ENCODE assay signal across 1 cellular context in the genomic region with DNA sequence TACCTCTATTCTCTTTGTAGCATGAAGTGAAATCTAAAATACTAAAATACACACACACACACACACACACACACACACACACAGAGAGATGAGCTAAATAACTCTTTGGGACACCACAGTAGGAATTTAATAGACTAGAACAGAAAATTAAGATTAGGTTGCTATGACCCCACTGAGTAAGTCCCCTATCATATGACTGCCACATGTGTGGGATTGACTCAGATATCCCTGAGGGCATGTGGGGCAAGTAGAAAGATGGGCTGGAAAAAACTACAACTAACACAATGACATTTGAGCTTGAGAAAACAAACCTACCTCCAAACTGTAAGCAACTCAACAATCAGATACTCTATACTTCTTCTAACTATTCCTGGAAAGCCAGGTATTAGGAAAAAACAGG.
TF ChIP-seq lines count a peak whose summit lies in the region.

No MANE protein-coding gene starts in this region.

TF ChIP-seq in HEK293, 187 proteins besides CTCF, POLR2A, EP300 and RAD21 (continued from another document and continues in another):
- no peak for TF ChIP-seq ZNF280D (tag by site-specific recombination; IDR thresholded peaks at IDR 0.05)
- TF ChIP-seq ZNF664 (tag by site-specific recombination; IDR thresholded peaks at IDR 0.05), result no peak
- TF ChIP-seq ZNF114 (tag by site-specific recombination; IDR thresholded peaks at IDR 0.05), result no peak
- no peak for TF ChIP-seq ZNF473 (tag by site-specific recombination; IDR thresholded peaks at IDR 0.05)
- TF ChIP-seq ZNF140 (tag by site-specific recombination; IDR thresholded peaks at IDR 0.05), result no peak
- TF ChIP-seq GLIS1 (tag by site-specific recombination; IDR thresholded peaks at IDR 0.05), result peak; percentile 26; the same call in 1 of the 2 replicates
- no peak for TF ChIP-seq ZBTB7A (tag by site-specific recombination; IDR thresholded peaks at IDR 0.05; ENCODE audit: low read depth)
- TF ChIP-seq ZNF549 (tag by site-specific recombination; IDR thresholded peaks at IDR 0.05), result no peak
- TF ChIP-seq KLF17 (tag by site-specific recombination; IDR thresholded peaks at IDR 0.05), result no peak
- no peak for TF ChIP-seq ZNF23 (tag by site-specific recombination; IDR thresholded peaks at IDR 0.05; ENCODE audit: borderline replicate concordance)
- TF ChIP-seq ZNF571 (tag by site-specific recombination; IDR thresholded peaks at IDR 0.05), result no peak
- TF ChIP-seq ZNF747 (tag by site-specific recombination; IDR thresholded peaks at IDR 0.05), result no peak
- TF ChIP-seq, protein P1, sequence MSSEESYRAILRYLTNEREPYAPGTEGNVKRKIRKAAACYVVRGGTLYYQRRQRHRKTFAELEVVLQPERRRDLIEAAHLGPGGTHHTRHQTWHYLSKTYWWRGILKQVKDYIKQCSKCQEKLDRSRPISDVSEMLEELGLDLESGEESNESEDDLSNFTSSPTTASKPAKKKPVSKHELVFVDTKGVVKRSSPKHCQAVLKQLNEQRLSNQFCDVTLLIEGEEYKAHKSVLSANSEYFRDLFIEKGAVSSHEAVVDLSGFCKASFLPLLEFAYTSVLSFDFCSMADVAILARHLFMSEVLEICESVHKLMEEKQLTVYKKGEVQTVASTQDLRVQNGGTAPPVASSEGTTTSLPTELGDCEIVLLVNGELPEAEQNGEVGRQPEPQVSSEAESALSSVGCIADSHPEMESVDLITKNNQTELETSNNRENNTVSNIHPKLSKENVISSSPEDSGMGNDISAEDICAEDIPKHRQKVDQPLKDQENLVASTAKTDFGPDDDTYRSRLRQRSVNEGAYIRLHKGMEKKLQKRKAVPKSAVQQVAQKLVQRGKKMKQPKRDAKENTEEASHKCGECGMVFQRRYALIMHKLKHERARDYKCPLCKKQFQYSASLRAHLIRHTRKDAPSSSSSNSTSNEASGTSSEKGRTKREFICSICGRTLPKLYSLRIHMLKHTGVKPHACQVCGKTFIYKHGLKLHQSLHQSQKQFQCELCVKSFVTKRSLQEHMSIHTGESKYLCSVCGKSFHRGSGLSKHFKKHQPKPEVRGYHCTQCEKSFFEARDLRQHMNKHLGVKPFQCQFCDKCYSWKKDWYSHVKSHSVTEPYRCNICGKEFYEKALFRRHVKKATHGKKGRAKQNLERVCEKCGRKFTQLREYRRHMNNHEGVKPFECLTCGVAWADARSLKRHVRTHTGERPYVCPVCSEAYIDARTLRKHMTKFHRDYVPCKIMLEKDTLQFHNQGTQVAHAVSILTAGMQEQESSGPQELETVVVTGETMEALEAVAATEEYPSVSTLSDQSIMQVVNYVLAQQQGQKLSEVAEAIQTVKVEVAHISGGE (tag by site-specific recombination; conservative IDR thresholded peaks at IDR 0.05; ENCODE audit: low read depth), result no peak
- TF ChIP-seq ZNF529 (tag by site-specific recombination; IDR thresholded peaks at IDR 0.05; ENCODE audit: insufficient replicate concordance), result no peak
- no peak for TF ChIP-seq RBAK (tag by site-specific recombination; IDR thresholded peaks at IDR 0.05)
- TF ChIP-seq IKZF3 (tag by site-specific recombination; IDR thresholded peaks at IDR 0.05), result no peak
- TF ChIP-seq ZNF654 (tag by site-specific recombination; IDR thresholded peaks at IDR 0.05; ENCODE audit: low read depth), result no peak
- no peak for TF ChIP-seq ZNF623 (tag by site-specific recombination; IDR thresholded peaks at IDR 0.05)
- no peak for TF ChIP-seq HOXA7 (CRISPR knock-in tag; IDR thresholded peaks at IDR 0.05; ENCODE audit: borderline replicate concordance)
- no peak for TF ChIP-seq ZBTB1 (tag by site-specific recombination; IDR thresholded peaks at IDR 0.05)
- TF ChIP-seq ZNF843 (tag by site-specific recombination; IDR thresholded peaks at IDR 0.05), result peak; percentile 86
- no peak for TF ChIP-seq ZNF785 (tag by site-specific recombination; IDR thresholded peaks at IDR 0.05)
- TF ChIP-seq, protein P2, sequence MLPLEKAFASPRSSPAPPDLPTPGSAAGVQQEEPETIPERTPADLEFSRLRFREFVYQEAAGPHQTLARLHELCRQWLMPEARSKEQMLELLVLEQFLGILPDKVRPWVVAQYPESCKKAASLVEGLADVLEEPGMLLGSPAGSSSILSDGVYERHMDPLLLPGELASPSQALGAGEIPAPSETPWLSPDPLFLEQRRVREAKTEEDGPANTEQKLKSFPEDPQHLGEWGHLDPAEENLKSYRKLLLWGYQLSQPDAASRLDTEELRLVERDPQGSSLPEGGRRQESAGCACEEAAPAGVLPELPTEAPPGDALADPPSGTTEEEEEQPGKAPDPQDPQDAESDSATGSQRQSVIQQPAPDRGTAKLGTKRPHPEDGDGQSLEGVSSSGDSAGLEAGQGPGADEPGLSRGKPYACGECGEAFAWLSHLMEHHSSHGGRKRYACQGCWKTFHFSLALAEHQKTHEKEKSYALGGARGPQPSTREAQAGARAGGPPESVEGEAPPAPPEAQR (tag by site-specific recombination; IDR thresholded peaks at IDR 0.05), result no peak
- TF ChIP-seq ZNF394 (tag by site-specific recombination; IDR thresholded peaks at IDR 0.05; ENCODE audit: borderline replicate concordance), result peak; percentile 88; the same call in 1 of the 2 replicates
- TF ChIP-seq BCL11B (tag by site-specific recombination; IDR thresholded peaks at IDR 0.05; ENCODE audit: low read depth), result no peak
- TF ChIP-seq, protein P3, sequence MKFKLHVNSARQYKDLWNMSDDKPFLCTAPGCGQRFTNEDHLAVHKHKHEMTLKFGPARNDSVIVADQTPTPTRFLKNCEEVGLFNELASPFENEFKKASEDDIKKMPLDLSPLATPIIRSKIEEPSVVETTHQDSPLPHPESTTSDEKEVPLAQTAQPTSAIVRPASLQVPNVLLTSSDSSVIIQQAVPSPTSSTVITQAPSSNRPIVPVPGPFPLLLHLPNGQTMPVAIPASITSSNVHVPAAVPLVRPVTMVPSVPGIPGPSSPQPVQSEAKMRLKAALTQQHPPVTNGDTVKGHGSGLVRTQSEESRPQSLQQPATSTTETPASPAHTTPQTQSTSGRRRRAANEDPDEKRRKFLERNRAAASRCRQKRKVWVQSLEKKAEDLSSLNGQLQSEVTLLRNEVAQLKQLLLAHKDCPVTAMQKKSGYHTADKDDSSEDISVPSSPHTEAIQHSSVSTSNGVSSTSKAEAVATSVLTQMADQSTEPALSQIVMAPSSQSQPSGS (tag by site-specific recombination; IDR thresholded peaks at IDR 0.05; ENCODE audit: low read depth), result no peak
- no peak for TF ChIP-seq ZNF776 (tag by site-specific recombination; IDR thresholded peaks at IDR 0.05; ENCODE audit: borderline replicate concordance)
- no peak for TF ChIP-seq ZNF433 (tag by site-specific recombination; IDR thresholded peaks at IDR 0.05; ENCODE audit: low read depth)
- TF ChIP-seq ZNF530 (tag by site-specific recombination; IDR thresholded peaks at IDR 0.05; ENCODE audit: low read depth), result no peak
- no peak for TF ChIP-seq ZNF449 (tag by site-specific recombination; IDR thresholded peaks at IDR 0.05)
- no peak for TF ChIP-seq ZBTB8A (tag by site-specific recombination; IDR thresholded peaks at IDR 0.05)
- TF ChIP-seq SP7 (tag by site-specific recombination; IDR thresholded peaks at IDR 0.05), result peak; percentile 80
- peak; percentile 27; the same call in 1 of the 2 replicates for TF ChIP-seq ZNF121 (tag by site-specific recombination; IDR thresholded peaks at IDR 0.05)
- no peak for TF ChIP-seq KLF16 (tag by site-specific recombination; IDR thresholded peaks at IDR 0.05)
- TF ChIP-seq, protein P4, sequence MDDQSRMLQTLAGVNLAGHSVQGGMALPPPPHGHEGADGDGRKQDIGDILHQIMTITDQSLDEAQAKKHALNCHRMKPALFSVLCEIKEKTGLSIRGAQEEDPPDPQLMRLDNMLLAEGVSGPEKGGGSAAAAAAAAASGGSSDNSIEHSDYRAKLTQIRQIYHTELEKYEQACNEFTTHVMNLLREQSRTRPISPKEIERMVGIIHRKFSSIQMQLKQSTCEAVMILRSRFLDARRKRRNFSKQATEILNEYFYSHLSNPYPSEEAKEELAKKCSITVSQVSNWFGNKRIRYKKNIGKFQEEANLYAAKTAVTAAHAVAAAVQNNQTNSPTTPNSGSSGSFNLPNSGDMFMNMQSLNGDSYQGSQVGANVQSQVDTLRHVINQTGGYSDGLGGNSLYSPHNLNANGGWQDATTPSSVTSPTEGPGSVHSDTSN (CRISPR knock-in tag; IDR thresholded peaks at IDR 0.05), result no peak
- TF ChIP-seq, protein P5, sequence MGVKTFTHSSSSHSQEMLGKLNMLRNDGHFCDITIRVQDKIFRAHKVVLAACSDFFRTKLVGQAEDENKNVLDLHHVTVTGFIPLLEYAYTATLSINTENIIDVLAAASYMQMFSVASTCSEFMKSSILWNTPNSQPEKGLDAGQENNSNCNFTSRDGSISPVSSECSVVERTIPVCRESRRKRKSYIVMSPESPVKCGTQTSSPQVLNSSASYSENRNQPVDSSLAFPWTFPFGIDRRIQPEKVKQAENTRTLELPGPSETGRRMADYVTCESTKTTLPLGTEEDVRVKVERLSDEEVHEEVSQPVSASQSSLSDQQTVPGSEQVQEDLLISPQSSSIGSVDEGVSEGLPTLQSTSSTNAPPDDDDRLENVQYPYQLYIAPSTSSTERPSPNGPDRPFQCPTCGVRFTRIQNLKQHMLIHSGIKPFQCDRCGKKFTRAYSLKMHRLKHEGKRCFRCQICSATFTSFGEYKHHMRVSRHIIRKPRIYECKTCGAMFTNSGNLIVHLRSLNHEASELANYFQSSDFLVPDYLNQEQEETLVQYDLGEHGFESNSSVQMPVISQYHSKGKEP (tag by site-specific recombination; IDR thresholded peaks at IDR 0.05), result no peak
- TF ChIP-seq ZNF48 (tag by site-specific recombination; IDR thresholded peaks at IDR 0.05), result no peak
- no peak for TF ChIP-seq SCRT1 (tag by site-specific recombination; IDR thresholded peaks at IDR 0.05; ENCODE audit: borderline replicate concordance)
- TF ChIP-seq KLF1 (tag by site-specific recombination; IDR thresholded peaks at IDR 0.05), result no peak
- TF ChIP-seq, protein P6, sequence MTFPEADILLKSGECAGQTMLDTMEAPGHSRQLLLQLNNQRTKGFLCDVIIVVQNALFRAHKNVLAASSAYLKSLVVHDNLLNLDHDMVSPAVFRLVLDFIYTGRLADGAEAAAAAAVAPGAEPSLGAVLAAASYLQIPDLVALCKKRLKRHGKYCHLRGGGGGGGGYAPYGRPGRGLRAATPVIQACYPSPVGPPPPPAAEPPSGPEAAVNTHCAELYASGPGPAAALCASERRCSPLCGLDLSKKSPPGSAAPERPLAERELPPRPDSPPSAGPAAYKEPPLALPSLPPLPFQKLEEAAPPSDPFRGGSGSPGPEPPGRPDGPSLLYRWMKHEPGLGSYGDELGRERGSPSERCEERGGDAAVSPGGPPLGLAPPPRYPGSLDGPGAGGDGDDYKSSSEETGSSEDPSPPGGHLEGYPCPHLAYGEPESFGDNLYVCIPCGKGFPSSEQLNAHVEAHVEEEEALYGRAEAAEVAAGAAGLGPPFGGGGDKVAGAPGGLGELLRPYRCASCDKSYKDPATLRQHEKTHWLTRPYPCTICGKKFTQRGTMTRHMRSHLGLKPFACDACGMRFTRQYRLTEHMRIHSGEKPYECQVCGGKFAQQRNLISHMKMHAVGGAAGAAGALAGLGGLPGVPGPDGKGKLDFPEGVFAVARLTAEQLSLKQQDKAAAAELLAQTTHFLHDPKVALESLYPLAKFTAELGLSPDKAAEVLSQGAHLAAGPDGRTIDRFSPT (tag by site-specific recombination; IDR thresholded peaks at IDR 0.05), result no peak
- TF ChIP-seq ZNF548 (tag by site-specific recombination; IDR thresholded peaks at IDR 0.05), result no peak
- TF ChIP-seq ZNF791 (tag by site-specific recombination; IDR thresholded peaks at IDR 0.05), result no peak
- TF ChIP-seq ZNF239 (tag by site-specific recombination; IDR thresholded peaks at IDR 0.05), result no peak
- peak; percentile 61; the same call in 1 of the 2 replicates for TF ChIP-seq OSR2 (tag by site-specific recombination; IDR thresholded peaks at IDR 0.05)
- TF ChIP-seq ZBTB20 (tag by site-specific recombination; IDR thresholded peaks at IDR 0.05), result peak; percentile 15; the same call in 1 of the 2 replicates
- no peak for TF ChIP-seq ZNF707 (tag by site-specific recombination; IDR thresholded peaks at IDR 0.05)
- TF ChIP-seq ZIC2 (tag by site-specific recombination; IDR thresholded peaks at IDR 0.05), result 0 out of 2 replicates have a peak, but pooled peaks have one; percentile 21
- TF ChIP-seq ZNF610 (tag by site-specific recombination; IDR thresholded peaks at IDR 0.05; ENCODE audit: borderline replicate concordance), result no peak
- TF ChIP-seq ZNF155 (tag by site-specific recombination; IDR thresholded peaks at IDR 0.05), result peak; percentile 68; the same call in 1 of the 2 replicates
- TF ChIP-seq KLF8 (tag by site-specific recombination; IDR thresholded peaks at IDR 0.05), result peak; percentile 84
